In genomic region chr9:134829356-134829937, GRCh38 we compare ENCODE assay signal across 24 cellular contexts. TPM values are rescaled to one million over a fixed set of nuclear protein-coding genes. Genes with fewer than 3 reads are reported as not detected.
DNase-seq lines count a peak whose midpoint lies in the region; ATAC-seq, FAIRE-seq and TF ChIP-seq lines count a peak whose summit lies in the region.
"Had no signal": no experiment of that assay in that cellular context is flagged by ENCODE, and none has a peak within 500 bp of the region (broad histone marks: within the 10 kb centered on the region; RNA-seq: fewer than 3 reads in every experiment).

No MANE protein-coding gene starts in this region.

- H3K14ac ChIP-seq in trophoblast cell (ENCODE audit: low read length): no peak overlapping the region

- H3K4me1 ChIP-seq in kidney (ENCODE audit: control insufficient read depth in 1 of 2, insufficient read depth in 1 of 2, low read depth in 1 of 2, low read length in 2 of 2) (no peaks in the 10 kb centered on the region), trophoblast cell (ENCODE audit: control insufficient read depth in 1 of 2, insufficient read depth in 2 of 2, low read length in 2 of 2) (no peaks in the 10 kb centered on the region)
- H3K4me1 ChIP-seq: A549, BE2C, HAP-1 had no signal

- no peak overlapping the region for H2AK5ac ChIP-seq in trophoblast cell (ENCODE audit: low read length)

- H3K27me3 Mint-ChIP-seq in stimulated activated naive CD8-positive, alpha-beta T cell treated with anti-CD3 and anti-CD28 coated beads, Interleukin-15, amount 100 ng/mL, for 72 hours: no peaks in the 10 kb centered on the region
- no peaks in the 10 kb centered on the region for H3K27me3 Mint-ChIP-seq in naive thymus-derived CD8-positive, alpha-beta T cell
- H3K27me3 Mint-ChIP-seq: CD4-positive, alpha-beta memory T cell had no signal

- no peak overlapping the region for H3K4ac ChIP-seq in trophoblast cell (ENCODE audit: low read depth, low read length)

- H2BK12ac ChIP-seq in trophoblast cell (ENCODE audit: low read length): no peak overlapping the region

- no peaks in the 10 kb centered on the region for H3K79me2 ChIP-seq in trophoblast cell (ENCODE audit: control insufficient read depth, insufficient read depth, low read length, poor library complexity)

- no peaks in the 10 kb centered on the region for H3K27me3 ChIP-seq in trophoblast cell (ENCODE audit: insufficient read depth, low read length)
- H3K27me3 ChIP-seq: BE2C had no signal

- H3K23ac ChIP-seq in trophoblast cell (ENCODE audit: low read length): no peak overlapping the region

- no peak overlapping the region for H3K4me3 Mint-ChIP-seq in stimulated activated naive CD8-positive, alpha-beta T cell treated with anti-CD3 and anti-CD28 coated beads, Interleukin-15, amount 100 ng/mL, for 72 hours
- H3K4me3 Mint-ChIP-seq in naive thymus-derived CD8-positive, alpha-beta T cell: no peak overlapping the region
- H3K4me3 Mint-ChIP-seq: CD4-positive, alpha-beta memory T cell; HFFc6 had no signal

- no peak overlapping the region for H3K4me2 ChIP-seq in trophoblast cell (ENCODE audit: low read length)
- H3K4me2 ChIP-seq: A549 had no signal

- POLR2A ChIA-PET in naive thymus-derived CD8-positive, alpha-beta T cell (lab: Charles Lee): no interaction called here

- no peaks in the 10 kb centered on the region for H3K79me1 ChIP-seq in trophoblast cell (ENCODE audit: low read length)

- no peak overlapping the region for H3K27ac ChIP-seq in kidney (ENCODE audit: low read depth in 2 of 2, low read length in 2 of 2)
- H3K27ac ChIP-seq in trophoblast cell (ENCODE audit: low read depth, low read length): no peak overlapping the region
- H3K27ac ChIP-seq: A549 had no signal

- no peak overlapping the region for H4K8ac ChIP-seq in trophoblast cell (ENCODE audit: low read depth, low read length)

- H2BK120ac ChIP-seq in trophoblast cell (ENCODE audit: insufficient read depth, low read length, poor library complexity): no peak overlapping the region

- intact Hi-C loops in kidney (cut with DNase I) (no loop called here), left cardiac atrium (cut with DNase I) (no loop called here)

- no peak overlapping the region for H2BK5ac ChIP-seq in trophoblast cell (ENCODE audit: low read depth, low read length, poor library complexity)

- no peaks in the 10 kb centered on the region for H3K9me3 ChIP-seq in kidney (ENCODE audit: control insufficient read depth in 1 of 2, low read length in 2 of 2)
- H3K9me3 ChIP-seq in trophoblast cell (ENCODE audit: insufficient read depth, low read depth, low read length): peaks cover 4% of the 10 kb centered on the region
- H3K9me3 ChIP-seq: A549, BE2C, HAP-1 had no signal

- H3K4me3 ChIP-seq in kidney (ENCODE audit: low read length in 2 of 2) (no peak overlapping the region), trophoblast cell (ENCODE audit: low read depth, low read length) (no peak overlapping the region)
- H3K4me3 ChIP-seq: A549, HAP-1 had no signal

- H4K91ac ChIP-seq in trophoblast cell (ENCODE audit: low read depth, low read length): no peak overlapping the region

- no peaks in the 10 kb centered on the region for H3K4me1 Mint-ChIP-seq in stimulated activated naive CD8-positive, alpha-beta T cell treated with anti-CD3 and anti-CD28 coated beads, Interleukin-15, amount 100 ng/mL, for 72 hours
- H3K4me1 Mint-ChIP-seq in naive thymus-derived CD8-positive, alpha-beta T cell: peaks cover 0 to 4% (median 0%) of the 10 kb centered on the region in 4 donors
- H3K4me1 Mint-ChIP-seq: CD4-positive, alpha-beta memory T cell had no signal

- no peak overlapping the region for H2AFZ ChIP-seq in trophoblast cell (ENCODE audit: insufficient read depth, low read length, poor library complexity)

- H3K18ac ChIP-seq in trophoblast cell (ENCODE audit: low read length): no peak overlapping the region

- no peak overlapping the region for H3K9ac ChIP-seq in kidney (ENCODE audit: low read length in 2 of 2)
- no peak overlapping the region for H3K9ac ChIP-seq in trophoblast cell (ENCODE audit: low read length)

- no CpG with 5 or more reads among the region's 35 CpGs for WGBS in trophoblast cell (ENCODE audit: extremely low coverage, insufficient coverage, insufficient read length)

- TF ChIP-seq CTCF in kidney (IDR thresholded peaks at IDR 0.05; ENCODE audit: borderline replicate concordance, extremely low read depth, insufficient read depth): no peak
- no peak for TF ChIP-seq CTCF in omental fat pad (IDR thresholded peaks at IDR 0.05)

- peak; percentile 31 for ATAC-seq in stimulated activated naive CD8-positive, alpha-beta T cell treated with anti-CD3 and anti-CD28 coated beads, Interleukin-15, amount 100 ng/mL, for 72 hours
- ATAC-seq in stimulated activated naive CD8-positive, alpha-beta T cell treated with anti-CD3 and anti-CD28 coated beads, Interleukin-15, Interleukin-2, amounts not matched to agents 100 U/mL and 50 U/mL, for 24 hours: no peak
- ATAC-seq in naive thymus-derived CD8-positive, alpha-beta T cell: no peak
- ATAC-seq in omental fat pad (ENCODE audit: low FRiP score) (no peak), left cardiac atrium (no peak)
- ATAC-seq: A549 had no signal

- no peak overlapping the region for H3K27ac Mint-ChIP-seq in stimulated activated naive CD8-positive, alpha-beta T cell treated with anti-CD3 and anti-CD28 coated beads, Interleukin-15, amount 100 ng/mL, for 72 hours
- no peak overlapping the region for H3K27ac Mint-ChIP-seq in naive thymus-derived CD8-positive, alpha-beta T cell
- H3K27ac Mint-ChIP-seq: CD4-positive, alpha-beta memory T cell; HFFc6 had no signal

- peak overlapping the region; percentile 16 for H4K12ac ChIP-seq in trophoblast cell (ENCODE audit: low read depth, low read length)

- H3K36me3 ChIP-seq in kidney (ENCODE audit: control insufficient read depth in 1 of 2, insufficient read depth in 2 of 2, low read length in 2 of 2) (peaks cover 0 to 5% of the 10 kb centered on the region in 2 donors), trophoblast cell (ENCODE audit: control insufficient read depth in 1 of 2, insufficient read depth in 2 of 2, low read length in 2 of 2) (peaks cover 97 to 99% of the 10 kb centered on the region in 2 experiments)
- H3K36me3 ChIP-seq: BE2C, HAP-1 had no signal

- no peaks in the 10 kb centered on the region for H3K36me3 Mint-ChIP-seq in naive thymus-derived CD8-positive, alpha-beta T cell
- H3K36me3 Mint-ChIP-seq: CD4-positive, alpha-beta memory T cell had no signal

- DNase-seq in stimulated activated naive CD8-positive, alpha-beta T cell treated with anti-CD3 and anti-CD28 coated beads, Interleukin-15, amount 100 ng/mL, for 72 hours: no peak
- DNase-seq in stimulated activated naive CD8-positive, alpha-beta T cell treated with anti-CD3 and anti-CD28 coated beads, Interleukin-15, Interleukin-2, amounts not matched to agents 100 U/mL and 50 U/mL, for 24 hours: no peak
- DNase-seq in kidney (peak; percentile 55), trophoblast cell (no peak), omental fat pad (ENCODE audit: low spot score) (no peak), left cardiac atrium (no peak)
- DNase-seq in naive thymus-derived CD8-positive, alpha-beta T cell: no peak
- DNase-seq: 8988T; ACHN; AML-193; BE2C; C1 segment of cervical spinal cord; Calu3; CD4-positive, alpha-beta memory T cell; COR-L47; DMS53; DND-41; GOT3; HFFc6 had no signal

- H3K9me3 Mint-ChIP-seq in stimulated activated naive CD8-positive, alpha-beta T cell treated with anti-CD3 and anti-CD28 coated beads, Interleukin-15, amount 100 ng/mL, for 72 hours: no peaks in the 10 kb centered on the region
- H3K9me3 Mint-ChIP-seq in naive thymus-derived CD8-positive, alpha-beta T cell: no peaks in the 10 kb centered on the region
- H3K9me3 Mint-ChIP-seq: CD4-positive, alpha-beta memory T cell; HFFc6 had no signal

- no peak for FAIRE-seq in kidney (lab: Jason Lieb, UNC)
- FAIRE-seq: A549, G401.6, GM12892, H54 had no signal

RNA-seq across cellular contexts. Expression of gene FCN2, which starts 51.2 kb away (rescaled TPM):
- total RNA-seq in kidney (3.6 TPM), omental fat pad (1 to 10 TPM in 1 of 4 donors, under 1 TPM in 1, not detected in 2; 0.84 to 2.6 TPM), left cardiac atrium (1 to 10 TPM in 1 of 2 donors, not detected in 1; 2.0 TPM)
- polyA plus RNA-seq in kidney (ENCODE audit: insufficient read depth, low read depth, low replicate concordance): 2.8 TPM
- polyA plus RNA-seq in trophoblast cell (2013): not detected in 2 replicates
- not detected for total RNA-seq in naive thymus-derived CD8-positive, alpha-beta T cell
- polyA plus RNA-seq in naive thymus-derived CD8-positive, alpha-beta T cell: not detected
- total RNA-seq: Calu3; CD4-positive, alpha-beta memory T cell; HFFc6 had no signal
- polyA plus RNA-seq: A549; CD4-positive, alpha-beta memory T cell had no signal
